ENCODE assay signal across 1 cellular context in the genomic region with DNA sequence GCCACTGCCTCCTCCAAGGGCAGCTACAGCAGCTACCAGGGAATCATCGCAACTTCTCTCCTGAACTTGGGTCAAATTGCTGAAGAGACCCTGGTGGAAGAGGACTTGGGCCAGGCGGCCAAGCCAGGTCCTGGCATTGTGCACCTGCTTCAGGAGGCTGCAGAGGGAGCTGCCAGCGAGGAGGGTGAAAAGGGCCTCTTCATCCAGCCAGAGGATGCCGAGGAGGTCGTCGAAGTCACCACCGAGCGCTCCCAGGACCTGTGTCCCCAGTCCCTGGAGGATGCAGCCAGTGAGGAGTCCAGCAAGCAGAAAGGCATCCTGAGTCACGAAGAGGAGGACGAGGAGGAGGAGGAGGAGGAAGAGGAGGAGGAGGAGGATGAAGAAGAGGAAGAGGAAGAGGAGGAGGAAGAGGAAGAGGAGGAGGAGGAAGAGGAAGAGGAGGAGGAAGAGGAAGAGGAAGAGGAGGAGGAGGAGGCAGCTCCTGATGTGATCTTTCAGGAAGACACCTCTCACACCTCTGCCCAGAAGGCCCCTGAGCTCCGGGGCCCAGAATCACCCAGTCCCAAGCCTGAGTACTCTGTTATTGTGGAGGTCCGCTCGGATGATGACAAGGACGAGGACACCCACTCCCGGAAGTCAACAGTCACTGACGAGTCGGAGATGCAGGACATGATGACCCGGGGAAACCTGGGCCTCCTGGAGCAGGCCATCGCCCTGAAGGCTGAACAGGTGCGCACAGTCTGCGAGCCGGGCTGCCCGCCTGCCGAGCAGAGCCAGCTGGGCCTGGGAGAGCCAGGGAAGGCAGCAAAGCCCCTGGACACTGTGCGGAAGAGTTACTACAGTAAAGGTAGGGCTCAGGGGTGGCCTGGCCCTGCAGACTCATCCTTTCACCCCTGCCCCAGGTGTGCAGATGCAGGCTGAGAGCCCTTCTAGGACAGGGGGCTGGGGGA.
TF ChIP-seq lines count a peak whose summit lies in the region.

No MANE protein-coding gene starts in this region.

TF ChIP-seq in HEK293, 187 proteins besides CTCF, POLR2A, EP300 and RAD21 (continued from another document):
- TF ChIP-seq, protein P1, sequence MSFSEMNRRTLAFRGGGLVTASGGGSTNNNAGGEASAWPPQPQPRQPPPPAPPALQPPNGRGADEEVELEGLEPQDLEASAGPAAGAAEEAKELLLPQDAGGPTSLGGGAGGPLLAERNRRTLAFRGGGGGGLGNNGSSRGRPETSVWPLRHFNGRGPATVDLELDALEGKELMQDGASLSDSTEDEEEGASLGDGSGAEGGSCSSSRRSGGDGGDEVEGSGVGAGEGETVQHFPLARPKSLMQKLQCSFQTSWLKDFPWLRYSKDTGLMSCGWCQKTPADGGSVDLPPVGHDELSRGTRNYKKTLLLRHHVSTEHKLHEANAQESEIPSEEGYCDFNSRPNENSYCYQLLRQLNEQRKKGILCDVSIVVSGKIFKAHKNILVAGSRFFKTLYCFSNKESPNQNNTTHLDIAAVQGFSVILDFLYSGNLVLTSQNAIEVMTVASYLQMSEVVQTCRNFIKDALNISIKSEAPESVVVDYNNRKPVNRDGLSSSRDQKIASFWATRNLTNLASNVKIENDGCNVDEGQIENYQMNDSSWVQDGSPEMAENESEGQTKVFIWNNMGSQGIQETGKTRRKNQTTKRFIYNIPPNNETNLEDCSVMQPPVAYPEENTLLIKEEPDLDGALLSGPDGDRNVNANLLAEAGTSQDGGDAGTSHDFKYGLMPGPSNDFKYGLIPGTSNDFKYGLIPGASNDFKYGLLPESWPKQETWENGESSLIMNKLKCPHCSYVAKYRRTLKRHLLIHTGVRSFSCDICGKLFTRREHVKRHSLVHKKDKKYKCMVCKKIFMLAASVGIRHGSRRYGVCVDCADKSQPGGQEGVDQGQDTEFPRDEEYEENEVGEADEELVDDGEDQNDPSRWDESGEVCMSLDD (tag by site-specific recombination; IDR thresholded peaks at IDR 0.05) = no peak
- TF ChIP-seq ZNF423 (tag by site-specific recombination; IDR thresholded peaks at IDR 0.05) = no peak
- TF ChIP-seq, protein P2, sequence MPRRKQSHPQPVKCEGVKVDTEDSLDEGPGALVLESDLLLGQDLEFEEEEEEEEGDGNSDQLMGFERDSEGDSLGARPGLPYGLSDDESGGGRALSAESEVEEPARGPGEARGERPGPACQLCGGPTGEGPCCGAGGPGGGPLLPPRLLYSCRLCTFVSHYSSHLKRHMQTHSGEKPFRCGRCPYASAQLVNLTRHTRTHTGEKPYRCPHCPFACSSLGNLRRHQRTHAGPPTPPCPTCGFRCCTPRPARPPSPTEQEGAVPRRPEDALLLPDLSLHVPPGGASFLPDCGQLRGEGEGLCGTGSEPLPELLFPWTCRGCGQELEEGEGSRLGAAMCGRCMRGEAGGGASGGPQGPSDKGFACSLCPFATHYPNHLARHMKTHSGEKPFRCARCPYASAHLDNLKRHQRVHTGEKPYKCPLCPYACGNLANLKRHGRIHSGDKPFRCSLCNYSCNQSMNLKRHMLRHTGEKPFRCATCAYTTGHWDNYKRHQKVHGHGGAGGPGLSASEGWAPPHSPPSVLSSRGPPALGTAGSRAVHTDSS (tag by site-specific recombination; IDR thresholded peaks at IDR 0.05) = peak; percentile 100
- TF ChIP-seq ZNF530 (tag by site-specific recombination; IDR thresholded peaks at IDR 0.05; ENCODE audit: low read depth) = no peak
- TF ChIP-seq ZNF48 (tag by site-specific recombination; IDR thresholded peaks at IDR 0.05) = no peak
- no peak for TF ChIP-seq GLI2 (tag by site-specific recombination; IDR thresholded peaks at IDR 0.05; ENCODE audit: borderline replicate concordance, low read depth)
- no peak for TF ChIP-seq ZNF585B (tag by site-specific recombination; IDR thresholded peaks at IDR 0.05)
- TF ChIP-seq EGR2 (tag by site-specific recombination; IDR thresholded peaks at IDR 0.05; ENCODE audit: low read depth) = peak; percentile 96
